In the genomic region with DNA sequence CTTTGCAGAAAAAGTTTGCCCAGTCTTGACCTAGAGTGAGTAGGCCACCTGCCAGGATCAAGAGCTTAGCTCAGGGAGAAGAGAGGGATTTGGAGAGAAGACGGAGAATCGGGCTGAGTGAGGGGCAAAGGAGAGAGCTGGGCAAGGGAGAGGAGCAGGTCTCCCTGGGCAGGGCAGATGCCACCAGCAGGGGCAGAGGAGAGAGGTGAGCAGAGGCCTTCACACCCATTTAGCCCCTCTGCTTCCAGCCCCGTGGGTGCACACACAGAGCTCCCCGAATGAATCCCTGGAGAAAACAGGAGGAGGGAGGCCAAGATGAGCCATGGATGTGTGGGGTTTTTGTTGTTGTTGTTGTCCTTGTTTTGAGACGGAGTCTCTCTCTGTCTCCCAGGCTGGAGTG, we compare ENCODE assay signal across 19 cellular contexts. TPM values are rescaled to one million over a fixed set of nuclear protein-coding genes. Genes with fewer than 3 reads are reported as not detected.
DNase-seq lines count a peak whose midpoint lies in the region; ATAC-seq and FAIRE-seq lines count a peak whose summit lies in the region.
"Had no signal": no experiment of that assay in that cellular context is flagged by ENCODE, and none has a peak within 500 bp of the region (broad histone marks: within the 10 kb centered on the region; RNA-seq: fewer than 3 reads in every experiment).

No MANE protein-coding gene starts in this region.

- no peaks in the 10 kb centered on the region for H3K9me3 ChIP-seq in T-helper 17 cell (ENCODE audit: control insufficient read depth, low read length, poor library complexity, severe bottlenecking)
- H3K9me3 ChIP-seq: SJCRH30 had no signal

- no peaks in the 10 kb centered on the region for H3K4me1 Mint-ChIP-seq in T-helper 17 cell
- H3K4me1 Mint-ChIP-seq: CD4-positive, alpha-beta memory T cell had no signal

- H3K36me3 Mint-ChIP-seq in T-helper 17 cell (ENCODE audit: low read depth), result no peaks in the 10 kb centered on the region
- H3K36me3 Mint-ChIP-seq: CD4-positive, alpha-beta memory T cell had no signal

- no peak overlapping the region for H3K4me3 Mint-ChIP-seq in T-helper 17 cell
- H3K4me3 Mint-ChIP-seq: CD4-positive, alpha-beta memory T cell had no signal

- no peak for ATAC-seq in activated CD4-positive, CD25-positive, alpha-beta regulatory T cell treated with anti-CD3 and anti-CD28 coated beads, Interleukin-2, amount 50 U/mL, for 24 hours
- no peak for ATAC-seq in T-helper 17 cell
- ATAC-seq in GM19455 (IDR thresholded peaks at IDR 0.05; ENCODE audit: unreplicated experiment), result no peak
- ATAC-seq: GM12878 had no signal

- peak overlapping the region; percentile 59 for H3K27ac Mint-ChIP-seq in T-helper 17 cell
- H3K27ac Mint-ChIP-seq: CD4-positive, alpha-beta memory T cell had no signal

- peak; percentile 66 for FAIRE-seq in urothelium cell line (lab: Jason Lieb, UNC)
- FAIRE-seq: GM12878 had no signal

- peaks cover 49% of the 10 kb centered on the region for H3K27me3 Mint-ChIP-seq in T-helper 17 cell

- DNase-seq in activated CD4-positive, CD25-positive, alpha-beta regulatory T cell treated with anti-CD3 and anti-CD28 coated beads, Interleukin-2, amount 50 U/mL, for 72 hours, result peak; percentile 8
- DNase-seq in T-helper 17 cell (no peak), islet precursor cell (peak; percentile 43), urothelium cell line (ENCODE audit: low spot score) (no peak), ACHN (no peak), DMS 273 treated with DMSO at 0.1 percent for 48 hours (lab: John Stamatoyannopoulos, UW) (no peak)
- DNase-seq: Calu3; CD4-positive, alpha-beta memory T cell; KG1; NCI-H1436 treated with DMSO at 0.1 percent for 48 hours; NCI-H2029 treated with DMSO at 0.1 percent for 48 hours; NCI-H2171 treated with DMSO at 0.1 percent for 48 hours; NCI-H446 treated with DMSO at 0.1 percent for 48 hours; NCI-H748 treated with DMSO at 0.1 percent for 48 hours; SJCRH30 had no signal

- in situ Hi-C loops in ACHN (cut with HindIII; ENCODE audit: low pct_ligation_motif_present, low pct_unique_long_range_greater_than_20kb, low sequenced_read_pairs), result no loop called here

RNA-seq across cellular contexts. Expression of a gene that starts 29.2 kb away (rescaled TPM):
- not detected for total RNA-seq in T-helper 17 cell
- total RNA-seq: Calu3; CD4-positive, alpha-beta memory T cell; GM12878; H4 had no signal

Comparison
In these comparisons a context has a peak if more than half of its experiments do, and no peak if none do; other contexts are left out.
1. DNase-seq: peak in activated CD4-positive, CD25-positive, alpha-beta regulatory T cell treated with anti-CD3 and anti-CD28 coated beads, Interleukin-2, amount 50 U/mL, for 72 hours (single experiment) and islet precursor cell (single experiment); none in T-helper 17 cell (0 of 3), urothelium cell line (single experiment), ACHN (single experiment) and DMS 273 treated with DMSO at 0.1 percent for 48 hours (single experiment).